Comparison of ENCODE assay signal across 1 cellular context in the genomic region with DNA sequence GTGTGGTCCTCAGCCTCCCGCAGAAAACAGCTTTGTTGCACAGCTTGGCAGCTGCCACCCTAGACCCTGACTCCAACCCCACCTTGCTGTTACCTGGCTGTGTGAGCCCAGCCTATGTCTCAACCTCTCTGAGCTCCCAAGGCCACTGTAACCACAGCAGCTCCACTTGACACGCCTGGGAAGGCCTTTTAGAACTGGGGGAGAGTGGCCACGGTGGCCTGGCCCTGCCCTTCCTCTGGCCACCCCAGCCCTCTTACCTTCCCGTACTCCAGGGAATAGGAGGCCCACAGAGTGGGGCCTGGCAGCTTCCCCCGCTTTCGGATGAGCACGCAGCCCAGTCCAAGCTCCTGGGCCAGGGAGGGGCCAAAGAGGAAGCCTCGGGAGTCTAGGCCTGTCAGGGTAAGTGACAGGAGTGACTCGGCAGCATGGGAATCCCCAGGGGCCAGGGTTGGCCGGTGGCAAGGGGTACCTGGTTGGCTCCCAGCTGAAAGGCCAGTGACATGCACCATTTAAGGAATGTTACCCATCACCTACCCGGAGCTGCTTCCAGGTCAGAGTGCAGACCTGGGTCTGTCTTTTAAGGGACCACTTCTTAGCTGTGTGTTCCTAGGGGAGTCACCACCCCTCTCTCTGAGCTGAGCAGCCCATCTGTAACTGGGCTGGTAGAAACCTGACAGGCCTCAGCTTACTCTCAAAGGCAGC.
TF ChIP-seq lines count a peak whose summit lies in the region.

No MANE protein-coding gene starts in this region.

TF ChIP-seq in HepG2, 621 proteins besides CTCF, POLR2A, EP300 and RAD21 (continued from another document):
- TF ChIP-seq, protein P1, sequence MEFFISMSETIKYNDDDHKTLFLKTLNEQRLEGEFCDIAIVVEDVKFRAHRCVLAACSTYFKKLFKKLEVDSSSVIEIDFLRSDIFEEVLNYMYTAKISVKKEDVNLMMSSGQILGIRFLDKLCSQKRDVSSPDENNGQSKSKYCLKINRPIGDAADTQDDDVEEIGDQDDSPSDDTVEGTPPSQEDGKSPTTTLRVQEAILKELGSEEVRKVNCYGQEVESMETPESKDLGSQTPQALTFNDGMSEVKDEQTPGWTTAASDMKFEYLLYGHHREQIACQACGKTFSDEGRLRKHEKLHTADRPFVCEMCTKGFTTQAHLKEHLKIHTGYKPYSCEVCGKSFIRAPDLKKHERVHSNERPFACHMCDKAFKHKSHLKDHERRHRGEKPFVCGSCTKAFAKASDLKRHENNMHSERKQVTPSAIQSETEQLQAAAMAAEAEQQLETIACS (CRISPR knock-in tag; IDR thresholded peaks at IDR 0.05) = 0 out of 2 replicates have a peak, but pooled peaks have one; percentile 11
- TF ChIP-seq AGO2 (optimal IDR thresholded peaks at IDR 0.05; ENCODE audit: low read depth, low read length) (peak; percentile 68), SMYD3 (CRISPR knock-in tag; IDR thresholded peaks at IDR 0.05) (no peak), JUND (CRISPR knock-in tag; IDR thresholded peaks at IDR 0.05) (no peak), GATAD2A (CRISPR knock-in tag; IDR thresholded peaks at IDR 0.05) (no peak), ZNF530 (CRISPR knock-in tag; IDR thresholded peaks at IDR 0.05; ENCODE audit: low read depth) (no peak), LCORL (IDR thresholded peaks at IDR 0.05) (no peak), LCORL (CRISPR knock-in tag; IDR thresholded peaks at IDR 0.05) (0 out of 2 replicates have a peak, but pooled peaks have one; percentile 6), ZSCAN22 (CRISPR knock-in tag; IDR thresholded peaks at IDR 0.05) (no peak), ZNF343 (CRISPR knock-in tag; IDR thresholded peaks at IDR 0.05) (no peak), ZNF136 (CRISPR knock-in tag; IDR thresholded peaks at IDR 0.05; ENCODE audit: low read depth) (no peak), BRD4 (CRISPR knock-in tag; IDR thresholded peaks at IDR 0.05) (0 out of 2 replicates have a peak, but pooled peaks have one; percentile 28), IRX3 (CRISPR knock-in tag; IDR thresholded peaks at IDR 0.05; ENCODE audit: borderline replicate concordance, low read depth) (no peak), AGO1 (IDR thresholded peaks at IDR 0.05; ENCODE audit: low read depth, low read length, poor library complexity, severe bottlenecking) (peak; percentile 13), NR2F1 (CRISPR knock-in tag; IDR thresholded peaks at IDR 0.05) (no peak), ZNF33B (CRISPR knock-in tag; IDR thresholded peaks at IDR 0.05) (0 out of 2 replicates have a peak, but pooled peaks have one; percentile 17), POLR2AphosphoS2 (IDR thresholded peaks at IDR 0.05; ENCODE audit: low read depth, low read length) (0 out of 2 replicates have a peak, but pooled peaks have one; percentile 42), ZNF616 (CRISPR knock-in tag; IDR thresholded peaks at IDR 0.05; ENCODE audit: low read depth) (0 out of 2 replicates have a peak, but pooled peaks have one; percentile 48), TMF1 (CRISPR knock-in tag; IDR thresholded peaks at IDR 0.05; ENCODE audit: low read depth) (no peak), ZNF768 (CRISPR knock-in tag; IDR thresholded peaks at IDR 0.05) (peak; percentile 99)
- TF ChIP-seq, protein P2, sequence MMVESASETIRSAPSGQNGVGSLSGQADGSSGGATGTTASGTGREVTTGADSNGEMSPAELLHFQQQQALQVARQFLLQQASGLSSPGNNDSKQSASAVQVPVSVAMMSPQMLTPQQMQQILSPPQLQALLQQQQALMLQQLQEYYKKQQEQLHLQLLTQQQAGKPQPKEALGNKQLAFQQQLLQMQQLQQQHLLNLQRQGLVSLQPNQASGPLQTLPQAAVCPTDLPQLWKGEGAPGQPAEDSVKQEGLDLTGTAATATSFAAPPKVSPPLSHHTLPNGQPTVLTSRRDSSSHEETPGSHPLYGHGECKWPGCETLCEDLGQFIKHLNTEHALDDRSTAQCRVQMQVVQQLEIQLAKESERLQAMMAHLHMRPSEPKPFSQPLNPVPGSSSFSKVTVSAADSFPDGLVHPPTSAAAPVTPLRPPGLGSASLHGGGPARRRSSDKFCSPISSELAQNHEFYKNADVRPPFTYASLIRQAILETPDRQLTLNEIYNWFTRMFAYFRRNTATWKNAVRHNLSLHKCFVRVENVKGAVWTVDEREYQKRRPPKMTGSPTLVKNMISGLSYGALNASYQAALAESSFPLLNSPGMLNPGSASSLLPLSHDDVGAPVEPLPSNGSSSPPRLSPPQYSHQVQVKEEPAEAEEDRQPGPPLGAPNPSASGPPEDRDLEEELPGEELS (CRISPR knock-in tag; IDR thresholded peaks at IDR 0.05) = 0 out of 2 replicates have a peak, but pooled peaks have one; percentile 9
- TF ChIP-seq, protein P3, sequence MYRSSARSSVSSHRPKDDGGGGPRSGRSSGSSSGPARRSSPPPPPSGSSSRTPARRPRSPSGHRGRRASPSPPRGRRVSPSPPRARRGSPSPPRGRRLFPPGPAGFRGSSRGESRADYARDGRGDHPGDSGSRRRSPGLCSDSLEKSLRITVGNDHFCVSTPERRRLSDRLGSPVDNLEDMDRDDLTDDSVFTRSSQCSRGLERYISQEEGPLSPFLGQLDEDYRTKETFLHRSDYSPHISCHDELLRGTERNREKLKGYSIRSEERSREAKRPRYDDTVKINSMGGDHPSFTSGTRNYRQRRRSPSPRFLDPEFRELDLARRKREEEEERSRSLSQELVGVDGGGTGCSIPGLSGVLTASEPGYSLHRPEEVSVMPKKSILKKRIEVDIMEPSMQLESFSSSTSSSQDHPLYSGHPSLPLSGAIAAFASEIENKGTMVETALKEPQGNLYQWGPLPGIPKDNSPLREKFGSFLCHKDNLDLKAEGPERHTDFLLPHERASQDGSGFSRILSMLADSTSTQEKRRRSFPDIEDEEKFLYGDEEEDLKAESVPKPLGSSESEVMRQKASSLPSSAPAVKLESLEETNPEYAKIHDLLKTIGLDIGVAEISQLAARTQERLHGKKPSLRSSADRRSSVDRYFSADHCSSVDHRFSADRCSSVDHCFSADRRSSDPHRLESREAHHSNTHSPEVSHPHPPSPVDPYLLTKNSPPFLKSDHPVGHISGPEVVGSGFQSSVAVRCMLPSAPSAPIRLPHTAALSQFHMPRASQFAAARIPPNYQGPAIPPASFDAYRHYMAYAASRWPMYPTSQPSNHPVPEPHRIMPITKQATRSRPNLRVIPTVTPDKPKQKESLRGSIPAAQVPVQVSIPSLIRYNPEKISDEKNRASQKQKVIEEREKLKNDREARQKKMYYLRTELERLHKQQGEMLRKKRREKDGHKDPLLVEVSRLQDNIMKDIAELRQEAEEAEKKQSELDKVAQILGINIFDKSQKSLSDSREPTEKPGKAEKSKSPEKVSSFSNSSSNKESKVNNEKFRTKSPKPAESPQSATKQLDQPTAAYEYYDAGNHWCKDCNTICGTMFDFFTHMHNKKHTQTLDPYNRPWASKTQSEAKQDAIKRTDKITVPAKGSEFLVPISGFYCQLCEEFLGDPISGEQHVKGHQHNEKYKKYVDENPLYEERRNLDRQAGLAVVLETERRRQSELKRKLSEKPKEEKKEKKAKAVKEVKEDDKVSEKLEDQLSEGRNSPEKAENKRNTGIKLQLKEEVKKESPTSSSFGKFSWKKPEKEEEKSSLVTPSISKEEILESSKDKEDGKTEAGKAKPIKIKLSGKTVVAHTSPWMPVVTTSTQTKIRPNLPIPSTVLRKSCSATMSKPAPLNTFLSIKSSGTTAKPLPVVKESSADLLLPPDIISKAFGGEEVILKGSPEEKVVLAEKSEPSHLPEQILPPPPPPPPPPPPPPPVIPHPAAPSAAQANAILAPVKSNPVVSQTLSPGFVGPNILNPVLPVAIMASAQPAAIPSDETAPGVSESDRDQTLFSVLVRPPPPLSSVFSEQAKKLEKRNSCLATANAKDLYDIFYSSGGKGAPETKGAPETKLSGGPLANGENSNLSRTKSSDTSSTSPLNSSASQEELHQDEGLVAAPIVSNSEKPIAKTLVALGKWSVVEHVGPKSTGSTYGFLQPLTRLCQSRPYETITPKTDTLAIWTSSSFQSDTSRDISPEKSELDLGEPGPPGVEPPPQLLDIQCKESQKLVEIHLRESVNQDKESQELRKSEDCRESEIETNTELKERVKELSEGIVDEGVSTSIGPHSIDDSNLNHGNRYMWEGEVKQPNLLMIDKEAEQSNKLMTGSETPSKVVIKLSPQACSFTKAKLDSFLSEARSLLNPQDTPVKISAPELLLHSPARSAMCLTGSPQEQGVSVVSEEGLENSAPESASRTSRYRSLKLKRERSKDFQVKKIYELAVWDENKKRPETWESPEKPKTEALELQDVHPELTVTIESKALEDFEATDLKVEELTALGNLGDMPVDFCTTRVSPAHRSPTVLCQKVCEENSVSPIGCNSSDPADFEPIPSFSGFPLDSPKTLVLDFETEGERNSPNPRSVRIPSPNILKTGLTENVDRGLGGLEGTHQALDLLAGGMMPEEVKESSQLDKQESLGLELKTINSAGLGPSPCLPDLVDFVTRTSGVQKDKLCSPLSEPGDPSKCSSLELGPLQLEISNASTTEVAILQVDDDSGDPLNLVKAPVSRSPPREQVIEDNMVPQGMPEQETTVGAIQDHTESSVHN (CRISPR knock-in tag; IDR thresholded peaks at IDR 0.05) = 0 out of 2 replicates have a peak, but pooled peaks have one; percentile 43
